14 cellular contexts compared by ENCODE assay signal in genomic region chr5:132525299-132525724, GRCh38. TPM values are rescaled to one million over a fixed set of nuclear protein-coding genes. Genes with fewer than 3 reads are reported as not detected.
DNase-seq lines count a peak whose midpoint lies in the region; ATAC-seq, FAIRE-seq and TF ChIP-seq lines count a peak whose summit lies in the region.
"Had no signal": no experiment of that assay in that cellular context is flagged by ENCODE, and none has a peak within 500 bp of the region (broad histone marks: within the 10 kb centered on the region; RNA-seq: fewer than 3 reads in every experiment).

No MANE protein-coding gene starts in this region.

- no peak overlapping the region for H3K4me3 ChIP-seq in A673 (ENCODE audit: low read depth, low read length, poor library complexity, severe bottlenecking)
- H3K4me3 ChIP-seq: Peyer's patch, tibial nerve had no signal

- H3K9me3 ChIP-seq in A673 (ENCODE audit: low read depth, low read length, poor library complexity, severe bottlenecking): peaks cover 10% of the 10 kb centered on the region
- H3K9me3 ChIP-seq: Peyer's patch had no signal

- no peaks in the 10 kb centered on the region for H3K4me1 ChIP-seq in A673 (ENCODE audit: insufficient read depth, low read length, poor library complexity, severe bottlenecking)

- TF ChIP-seq CTCF in A673 (conservative IDR thresholded peaks at IDR 0.05; ENCODE audit: low read depth, low read length): no peak

- DNase-seq in GM12892 (ENCODE audit: insufficient read length) (no peak), NOMO-1 treated with DMSO at 0.1 percent for 48 hours (lab: John Stamatoyannopoulos, UW; ENCODE audit: unreplicated experiment) (peak; percentile 70), NK-92 (lab: John Stamatoyannopoulos, UW; ENCODE audit: unreplicated experiment) (no peak), A673 (ENCODE audit: low spot score) (no peak), Kasumi-1 (lab: John Stamatoyannopoulos, UW) (no peak), substantia nigra (lab: John Stamatoyannopoulos, UW) (no peak)
- DNase-seq: activated CD8-positive, alpha-beta memory T cell treated with anti-CD3 and anti-CD28 coated beads, Interleukin-2, amount 50 U/mL, for 48 hours; left cardiac atrium; Peyer's patch; small intestine had no signal

- POLR2A ChIA-PET in A673 (lab: Charles Lee; ENCODE audit: low non-redundant PET): no interaction called here

- peak; percentile 95 for FAIRE-seq in GM12892 (lab: Jason Lieb, UNC)
- FAIRE-seq: small intestine had no signal

- no peak for TF ChIP-seq POLR2A in GM12892 (IDR thresholded peaks at IDR 0.05; ENCODE audit: low read depth, low read length)

- CTCF ChIA-PET in A673 (lab: Charles Lee): no interaction called here

- no peaks in the 10 kb centered on the region for H3K27me3 ChIP-seq in A673 (replicated peaks; ENCODE audit: insufficient read depth, low read depth, low read length, poor library complexity)
- H3K27me3 ChIP-seq: Peyer's patch, tibial nerve had no signal

- no TSS peak for BruUV-seq in A673 (replicated peaks; lab: Mats Ljungman, UMichigan)

- no peak overlapping the region for H3K27ac ChIP-seq in A673 (ENCODE audit: low read depth, low read length, poor library complexity, severe bottlenecking)
- no peak overlapping the region for H3K27ac ChIP-seq in substantia nigra (ENCODE audit: low read depth, low read length, poor library complexity, severe bottlenecking)
- H3K27ac ChIP-seq: Peyer's patch, tibial nerve had no signal

- H3K36me3 ChIP-seq in A673 (ENCODE audit: insufficient read depth, low read length, poor library complexity, severe bottlenecking): no peaks in the 10 kb centered on the region
- H3K36me3 ChIP-seq: Peyer's patch, tibial nerve had no signal

- peak; percentile 67 for ATAC-seq in GM19328 (IDR thresholded peaks at IDR 0.05; ENCODE audit: unreplicated experiment)
- ATAC-seq in HG02973 (IDR thresholded peaks at IDR 0.05; ENCODE audit: unreplicated experiment): peak; percentile 71

- intact Hi-C loops in A673 (cut with micrococcal nuclease; ENCODE audit: unreplicated experiment): loop anchor here (10.0 kb wide), 1 partner anchor 339 kb away; the partner anchor contains the start of genes GDF9 and UQCRQ

RNA-seq across cellular contexts. Expression of gene IL5, which starts 18.0 kb away (rescaled TPM):
- polyA plus RNA-seq in GM12892 (2012; ENCODE audit: missing spikeins): not detected
- total RNA-seq in A673 (2021): not detected in 2 replicates
- total RNA-seq: HT1080, left cardiac atrium, Peyer's patch, tibial nerve had no signal
- polyA plus RNA-seq: small intestine had no signal

RNA-seq across cellular contexts. Expression of gene RAD50, which starts 31.5 kb away (rescaled TPM):
- polyA plus RNA-seq in GM12892 (2012; ENCODE audit: missing spikeins): 36.9 TPM
- total RNA-seq in A673 (2021): 43.6 and 45.2 TPM in 2 replicates

RNA-seq across cellular contexts. Expression of gene IRF1, which starts 34.7 kb away (rescaled TPM):
- polyA plus RNA-seq in GM12892 (2012; ENCODE audit: missing spikeins): 29.9 TPM
- 5.7 and 6.9 TPM in 2 replicates for total RNA-seq in A673 (2021)
